Comparison of ENCODE assay signal across 1 cellular context in genomic region chr3:4493008-4493930, GRCh38.
TF ChIP-seq lines count a peak whose summit lies in the region.

Gene ITPR1, plus strand, starts transcription at chr3:4493348. Its CDS starts 23,144 bp downstream, at chr3:4516492.

TF ChIP-seq in HepG2, 621 proteins besides CTCF, POLR2A, EP300 and RAD21 (continued from another document and continues in another):
- peak; percentile 68 for TF ChIP-seq ATF7-NPFF (CRISPR knock-in tag; IDR thresholded peaks at IDR 0.05; ENCODE audit: low read depth)
- TF ChIP-seq SNAPC2 (CRISPR knock-in tag; IDR thresholded peaks at IDR 0.05) = peak; percentile 77; the same call in 1 of the 2 replicates
- TF ChIP-seq ZNF367 (CRISPR knock-in tag; IDR thresholded peaks at IDR 0.05; ENCODE audit: borderline replicate concordance) = peak; percentile 49; the same call in 1 of the 2 replicates
- TF ChIP-seq ZNF737 (CRISPR knock-in tag; IDR thresholded peaks at IDR 0.05; ENCODE audit: borderline replicate concordance) = no peak
- TF ChIP-seq MAFK (conservative IDR thresholded peaks at IDR 0.05 in 1 of 2, IDR thresholded peaks at IDR 0.05 in 1 of 2; ENCODE audit: low read length in 2 of 2) = 0 out of 4 replicates have a peak, but pooled peaks of 1 of the 2 experiments have one; percentile 2
- no peak for TF ChIP-seq PREB (CRISPR knock-in tag; IDR thresholded peaks at IDR 0.05)
- TF ChIP-seq ZNF629 (CRISPR knock-in tag; conservative IDR thresholded peaks at IDR 0.05) = no peak
- TF ChIP-seq ZNF281 (CRISPR knock-in tag; IDR thresholded peaks at IDR 0.05; ENCODE audit: borderline replicate concordance) = no peak
- TF ChIP-seq RFX1 (IDR thresholded peaks at IDR 0.05) = no peak
- no peak for TF ChIP-seq HMGA1 (CRISPR knock-in tag; conservative IDR thresholded peaks at IDR 0.05)
- no peak for TF ChIP-seq ZNF784 (CRISPR knock-in tag; IDR thresholded peaks at IDR 0.05; ENCODE audit: borderline replicate concordance)
- no peak for TF ChIP-seq RBM22 (optimal IDR thresholded peaks at IDR 0.05; ENCODE audit: low read length)
- no peak for TF ChIP-seq IRX3 (CRISPR knock-in tag; IDR thresholded peaks at IDR 0.05; ENCODE audit: borderline replicate concordance, low read depth)
- no peak; the same call in 1 of the 2 replicates for TF ChIP-seq ZKSCAN1 (IDR thresholded peaks at IDR 0.05; ENCODE audit: low read length)
- TF ChIP-seq ZNF142 (CRISPR knock-in tag; IDR thresholded peaks at IDR 0.05) = peak; percentile 99
- peak; percentile 92 for TF ChIP-seq POLR2AphosphoS2 (IDR thresholded peaks at IDR 0.05; ENCODE audit: low read depth, low read length)
- TF ChIP-seq AKNA (CRISPR knock-in tag; IDR thresholded peaks at IDR 0.05; ENCODE audit: borderline replicate concordance) = no peak
- no peak; the same call in 1 of the 2 replicates for TF ChIP-seq GTF3A (CRISPR knock-in tag; conservative IDR thresholded peaks at IDR 0.05)
- TF ChIP-seq CHD4 (IDR thresholded peaks at IDR 0.05; ENCODE audit: borderline replicate concordance, low read length) = no peak
- no peak for TF ChIP-seq ONECUT2 (CRISPR knock-in tag; IDR thresholded peaks at IDR 0.05)
- TF ChIP-seq ZNF724P (CRISPR knock-in tag; IDR thresholded peaks at IDR 0.05; ENCODE audit: borderline replicate concordance) = peak; percentile 41; the same call in 1 of the 2 replicates
- peak; percentile 81; the same call in 1 of the 2 replicates for TF ChIP-seq ZNF709 (CRISPR knock-in tag; IDR thresholded peaks at IDR 0.05)
- TF ChIP-seq ZNF350 (CRISPR knock-in tag; IDR thresholded peaks at IDR 0.05; ENCODE audit: borderline replicate concordance, low read depth) = peak; percentile 90
- no peak for TF ChIP-seq ZBTB8A (CRISPR knock-in tag; IDR thresholded peaks at IDR 0.05; ENCODE audit: borderline replicate concordance, low read depth)
- TF ChIP-seq ZFP91 (CRISPR knock-in tag; IDR thresholded peaks at IDR 0.05; ENCODE audit: borderline replicate concordance) = peak; percentile 96
- no peak for TF ChIP-seq CAMTA2 (CRISPR knock-in tag; IDR thresholded peaks at IDR 0.05; ENCODE audit: borderline replicate concordance)
- TF ChIP-seq HNRNPK (IDR thresholded peaks at IDR 0.05; ENCODE audit: low read depth, low read length, poor library complexity, severe bottlenecking) = no peak
- TF ChIP-seq TRIM24 (CRISPR knock-in tag; IDR thresholded peaks at IDR 0.05) = no peak
- TF ChIP-seq ZFP90 (CRISPR knock-in tag; IDR thresholded peaks at IDR 0.05; ENCODE audit: borderline replicate concordance) = peak; percentile 81
- peak; percentile 22; the same call in 1 of the 2 replicates for TF ChIP-seq ZNF441 (CRISPR knock-in tag; IDR thresholded peaks at IDR 0.05; ENCODE audit: borderline replicate concordance)
- no peak for TF ChIP-seq ZBTB10 (CRISPR knock-in tag; IDR thresholded peaks at IDR 0.05; ENCODE audit: borderline replicate concordance)
- peak; percentile 65; the same call in 1 of the 2 replicates for TF ChIP-seq KLF11 (CRISPR knock-in tag; IDR thresholded peaks at IDR 0.05)
- no peak for TF ChIP-seq BRD4 (CRISPR knock-in tag; IDR thresholded peaks at IDR 0.05)
- peak; percentile 78 for TF ChIP-seq YY1 (IDR thresholded peaks at IDR 0.05; ENCODE audit: insufficient read depth, insufficient replicate concordance, low read depth, low read length)
- TF ChIP-seq ZNF296 (CRISPR knock-in tag; conservative IDR thresholded peaks at IDR 0.05) = no peak
- TF ChIP-seq MZF1 (CRISPR knock-in tag; IDR thresholded peaks at IDR 0.05; ENCODE audit: borderline replicate concordance) = no peak
- TF ChIP-seq ZC3H13 (CRISPR knock-in tag; IDR thresholded peaks at IDR 0.05) = peak; percentile 63; the same call in 1 of the 2 replicates
- TF ChIP-seq TEAD2 (CRISPR knock-in tag; IDR thresholded peaks at IDR 0.05) = no peak
- TF ChIP-seq ZNF317 (CRISPR knock-in tag; IDR thresholded peaks at IDR 0.05) = 0 out of 2 replicates have a peak, but pooled peaks have one; percentile 50
- TF ChIP-seq NAIF1 (CRISPR knock-in tag; IDR thresholded peaks at IDR 0.05; ENCODE audit: borderline replicate concordance) = peak; percentile 74
